Comparison of ENCODE assay signal across 9 cellular contexts in genomic region chr7:117715784-117716445, GRCh38.
DNase-seq lines count a peak whose midpoint lies in the region; ATAC-seq, FAIRE-seq and TF ChIP-seq lines count a peak whose summit lies in the region.
"Had no signal": no experiment of that assay in that cellular context is flagged by ENCODE, and none has a peak within 500 bp of the region (broad histone marks: within the 10 kb centered on the region; RNA-seq: fewer than 3 reads in every experiment).

No MANE protein-coding gene starts in this region.

- H2AFZ ChIP-seq in Karpas-422 (ENCODE audit: low read length), result no peak overlapping the region

- H3K9me2 ChIP-seq in Karpas-422 (replicated peaks; ENCODE audit: insufficient read depth, low read length), result no peaks in the 10 kb centered on the region

- H3K4me3 ChIP-seq in Karpas-422 (ENCODE audit: low read length) (no peak overlapping the region), fibroblast of mammary gland (ENCODE audit: control insufficient read depth, low read depth, low read length) (no peak overlapping the region)

- no peaks in the 10 kb centered on the region for H3K4me1 ChIP-seq in Karpas-422 (ENCODE audit: low read length)

- H3K9me3 Mint-ChIP-seq in activated T-cell treated with anti-CD3 and anti-CD28 coated beads, Interleukin-2, amount 50 U/mL, for 72 hours, result no peaks in the 10 kb centered on the region
- no peaks in the 10 kb centered on the region for H3K9me3 Mint-ChIP-seq in osteocyte (ENCODE audit: unreplicated experiment)

- POLR2A ChIA-PET in RWPE1 (lab: Yijun Ruan, JAX; ENCODE audit: low non-redundant PET), result no interaction called here

- TF ChIP-seq POLR2A in H54 (IDR thresholded peaks at IDR 0.05; ENCODE audit: low read depth, low read length), result no peak

- H3K27me3 ChIP-seq in Karpas-422 (ENCODE audit: low read length), result no peaks in the 10 kb centered on the region

- TF ChIP-seq CTCF in RWPE1 (conservative IDR thresholded peaks at IDR 0.05; ENCODE audit: low read depth), result peak; percentile 59
- TF ChIP-seq CTCF in fibroblast of mammary gland (conservative IDR thresholded peaks at IDR 0.05; ENCODE audit: control insufficient read depth, insufficient read depth, low read depth, low read length), result peak; percentile 57
- peak; percentile 75 for TF ChIP-seq CTCF in osteocyte (IDR thresholded peaks at IDR 0.05)

- no peaks in the 10 kb centered on the region for H3K27me3 Mint-ChIP-seq in activated T-cell treated with anti-CD3 and anti-CD28 coated beads, Interleukin-2, amount 50 U/mL, for 72 hours (ENCODE audit: low read depth)
- H3K27me3 Mint-ChIP-seq in osteocyte (ENCODE audit: unreplicated experiment), result no peaks in the 10 kb centered on the region

- H4K20me1 ChIP-seq in Karpas-422 (ENCODE audit: insufficient read depth, low read depth, low read length), result no peaks in the 10 kb centered on the region

- H3K4me3 Mint-ChIP-seq in activated T-cell treated with anti-CD3 and anti-CD28 coated beads, Interleukin-2, amount 50 U/mL, for 72 hours, result no peak overlapping the region
- no peak overlapping the region for H3K4me3 Mint-ChIP-seq in osteocyte (ENCODE audit: unreplicated experiment)

- peaks cover 4% of the 10 kb centered on the region for H3K4me1 Mint-ChIP-seq in activated T-cell treated with anti-CD3 and anti-CD28 coated beads, Interleukin-2, amount 50 U/mL, for 72 hours (ENCODE audit: low read depth)
- H3K4me1 Mint-ChIP-seq in osteocyte (ENCODE audit: unreplicated experiment), result no peaks in the 10 kb centered on the region

- ATAC-seq in activated T-cell treated with anti-CD3 and anti-CD28 coated beads, Interleukin-2, amount 50 U/mL, for 72 hours (replicated peaks in 1 of 2), result peak in 1 of 2 donors; percentile 38

- H3K9me3 ChIP-seq in Karpas-422 (ENCODE audit: low read length), result no peaks in the 10 kb centered on the region

- H3K79me2 ChIP-seq in Karpas-422 (ENCODE audit: low read length), result no peaks in the 10 kb centered on the region

- H3K36me3 Mint-ChIP-seq in activated T-cell treated with anti-CD3 and anti-CD28 coated beads, Interleukin-2, amount 50 U/mL, for 72 hours (ENCODE audit: insufficient read depth in 2 of 2), result no peaks in the 10 kb centered on the region
- no peaks in the 10 kb centered on the region for H3K36me3 Mint-ChIP-seq in osteocyte (ENCODE audit: unreplicated experiment)

- no peak overlapping the region for H3K9ac ChIP-seq in Karpas-422 (ENCODE audit: low read length)

- H3K4me2 ChIP-seq in Karpas-422 (ENCODE audit: low read depth, low read length, poor library complexity, severe bottlenecking), result no peak overlapping the region

- H3K27ac Mint-ChIP-seq in activated T-cell treated with anti-CD3 and anti-CD28 coated beads, Interleukin-2, amount 50 U/mL, for 72 hours, result no peak overlapping the region
- H3K27ac Mint-ChIP-seq in osteocyte (ENCODE audit: unreplicated experiment), result no peak overlapping the region

- DNase-seq in activated T-cell treated with anti-CD3 and anti-CD28 coated beads, Interleukin-2, amount 50 U/mL, for 72 hours, result peak; percentile 4 to 11
- no peak for DNase-seq in activated T-cell treated with anti-CD3 and anti-CD28 coated beads, Interleukin-2, amount 50 U/mL, for 1 hour
- DNase-seq in H54 (ENCODE audit: insufficient read length, low spot score) (peak; percentile 9), Karpas-422 (peak; percentile 81), RWPE1 (ENCODE audit: low spot score) (peak; percentile 42), fibroblast of mammary gland (ENCODE audit: low read depth) (peak; percentile 63), osteocyte (ENCODE audit: extremely low spot score, unreplicated experiment) (no peak)
- no peak for DNase-seq in activated CD8-positive, alpha-beta memory T cell treated with anti-CD3 and anti-CD28 coated beads, Interleukin-2, amount 50 U/mL, for 48 hours

- peak; percentile 30 for FAIRE-seq in H54 (lab: Jason Lieb, UNC)
- FAIRE-seq: endometrium had no signal

- H3K27ac ChIP-seq in Karpas-422 (ENCODE audit: low read length) (no peak overlapping the region), RWPE1 (no peak overlapping the region)

- H3K36me3 ChIP-seq in Karpas-422 (ENCODE audit: insufficient read depth, low read length), result no peaks in the 10 kb centered on the region

- CTCF ChIA-PET in RWPE1 (lab: Yijun Ruan, JAX), result interaction anchor here (0.5 to 1.1 kb wide), 14 partner anchors 18 to 1632 kb away, joined by 3 to 12 read pairs (median 3); no protein-coding TSS in a partner anchor

Comparison
In these comparisons a context has a peak if more than half of its experiments do, and no peak if none do; other contexts are left out.
1. DNase-seq: peak in activated T-cell treated with anti-CD3 and anti-CD28 coated beads, Interleukin-2, amount 50 U/mL, for 72 hours (2 of 2), H54 (single experiment), Karpas-422 (single experiment), RWPE1 (single experiment) and fibroblast of mammary gland (single experiment); none in activated T-cell treated with anti-CD3 and anti-CD28 coated beads, Interleukin-2, amount 50 U/mL, for 1 hour (single experiment), osteocyte (single experiment) and activated CD8-positive, alpha-beta memory T cell treated with anti-CD3 and anti-CD28 coated beads, Interleukin-2, amount 50 U/mL, for 48 hours (single experiment).
2. Peak in every context shown above with its lines, with median percentiles within 50 percentile points of each other: CTCF ChIP-seq.